Comparison of ENCODE assay signal across 18 cellular contexts in the genomic region with DNA sequence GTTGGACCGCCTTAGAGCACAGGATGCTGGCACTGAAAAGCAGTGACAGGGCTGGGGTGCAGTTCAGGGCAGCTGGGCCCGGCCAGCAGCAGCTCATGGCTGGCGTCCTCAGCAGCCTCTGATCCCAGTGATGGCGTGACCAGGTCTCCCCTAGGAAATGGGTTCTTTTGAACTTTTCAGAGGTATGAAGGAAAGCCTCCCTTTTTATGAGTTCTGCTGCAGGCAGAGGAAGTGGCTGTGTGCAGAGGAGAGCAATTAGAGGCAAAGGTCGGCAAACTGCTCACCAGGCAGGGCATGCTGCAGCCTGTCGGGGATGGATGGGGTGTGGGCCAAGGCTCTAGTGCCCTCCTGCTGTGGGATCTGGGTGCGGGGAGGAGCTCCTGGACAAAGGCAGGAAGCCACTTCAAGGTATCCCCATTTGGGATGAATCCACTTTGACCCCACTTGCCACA. TPM values are rescaled to one million over a fixed set of nuclear protein-coding genes. Genes with fewer than 3 reads are reported as not detected.
A peak's percentile ranks its signal among the peaks of the same experiment; 100 is the strongest.
DNase-seq lines count a peak whose midpoint lies in the region; ATAC-seq and TF ChIP-seq lines count a peak whose summit lies in the region.
"Had no signal": no experiment of that assay in that cellular context is flagged by ENCODE, and none has a peak within 500 bp of the region (broad histone marks: within the 10 kb centered on the region; RNA-seq: fewer than 3 reads in every experiment).

No MANE protein-coding gene starts in this region.

- TF ChIP-seq POLR2A in sigmoid colon (IDR thresholded peaks at IDR 0.05) = no peak

- H3K4me1 ChIP-seq in mucosa of descending colon (ENCODE audit: low read depth) = peaks cover 24% of the 10 kb centered on the region
- peaks cover 0 to 51% (median 23%) of the 10 kb centered on the region in 4 donors for H3K4me1 ChIP-seq in sigmoid colon

- no peaks in the 10 kb centered on the region for H3K9me3 Mint-ChIP-seq in activated CD4-positive, alpha-beta memory T cell treated with anti-CD3 and anti-CD28 coated beads, Interleukin-2, amount 10 ng/mL, durations not matched to agents 7 days and 5 days
- H3K9me3 Mint-ChIP-seq: brain; stimulated activated naive CD8-positive, alpha-beta T cell treated with anti-CD3 and anti-CD28 coated beads, Interleukin-15, Interleukin-2, amounts not matched to agents 100 ng/mL and 50 ng/mL, for 24 hours; WTC11 had no signal

- peak; percentile 84 for ATAC-seq in mucosa of descending colon
- ATAC-seq: WTC11 had no signal

- no peaks in the 10 kb centered on the region for H3K27me3 ChIP-seq in sigmoid colon

- H3K4me1 Mint-ChIP-seq in activated CD4-positive, alpha-beta memory T cell treated with anti-CD3 and anti-CD28 coated beads, Interleukin-2, amount 10 ng/mL, durations not matched to agents 7 days and 5 days = peaks cover 5% of the 10 kb centered on the region

- H3K9me3 ChIP-seq in mucosa of descending colon (no peaks in the 10 kb centered on the region), sigmoid colon (no peaks in the 10 kb centered on the region)

- DNase-seq in DMS153 treated with DMSO at 0.1 percent for 48 hours (lab: John Stamatoyannopoulos, UW; ENCODE audit: unreplicated experiment) (peak; percentile 77), NCI-H1105 treated with DMSO at 0.1 percent for 48 hours (lab: John Stamatoyannopoulos, UW) (peak; percentile 47), mucosa of descending colon (peak; percentile 83 to 86 (median 84)), NCI-H187 treated with DMSO at 0.1 percent for 48 hours (lab: John Stamatoyannopoulos, UW) (no peak), sigmoid colon (no peak)
- no peak for DNase-seq in activated CD4-positive, alpha-beta memory T cell treated with anti-CD3 and anti-CD28 coated beads, Interleukin-2, amount 10 ng/mL, durations not matched to agents 7 days and 5 days
- DNase-seq in activated CD4-positive, alpha-beta T cell treated with anti-CD3 and anti-CD28 coated beads for 48 hours = no peak
- DNase-seq: activated naive CD4-positive, alpha-beta T cell treated with Interleukin-2 at 50 U/mL for 16 hours; AML-193; effector memory CD4-positive, alpha-beta T cell; GOT3; NCI-H2081; OCI-M1 had no signal

- no peak for TF ChIP-seq CTCF in mucosa of descending colon (IDR thresholded peaks at IDR 0.05)
- TF ChIP-seq CTCF in sigmoid colon (IDR thresholded peaks at IDR 0.05) = no peak

- POLR2A ChIA-PET in activated CD4-positive, alpha-beta memory T cell treated with anti-CD3 and anti-CD28 coated beads, Interleukin-2, amount 10 ng/mL, durations not matched to agents 7 days and 5 days (lab: Charles Lee) = no interaction called here

- CTCF ChIA-PET in activated CD4-positive, alpha-beta memory T cell treated with anti-CD3 and anti-CD28 coated beads, Interleukin-2, amount 10 ng/mL, durations not matched to agents 7 days and 5 days (lab: Charles Lee) = interaction anchor here (0.6 to 7.2 kb wide), 5 partner anchors 11 to 561 kb away, joined by 3 to 75 read pairs (median 4); a partner anchor contains a TSS

- WGBS in sigmoid colon, 2 donors = 24 to 67% methylated on average over 7 of the region's 7 CpGs

- peaks cover 16% of the 10 kb centered on the region for H3K27me3 Mint-ChIP-seq in activated CD4-positive, alpha-beta memory T cell treated with anti-CD3 and anti-CD28 coated beads, Interleukin-2, amount 10 ng/mL, durations not matched to agents 7 days and 5 days

- no peaks in the 10 kb centered on the region for H3K36me3 ChIP-seq in mucosa of descending colon (ENCODE audit: low read depth)
- no peaks in the 10 kb centered on the region for H3K36me3 ChIP-seq in sigmoid colon

- intact Hi-C loops in mucosa of descending colon (cut with DNase I, micrococcal nuclease) (loop anchor here (2.0 to 5.0 kb wide), 2 partner anchors 488 to 491 kb away; a partner anchor contains a TSS), sigmoid colon (cut with DNase I) (loop anchor here (5.0 to 10.0 kb wide), 5 partner anchors 68 to 423 kb away; no protein-coding TSS in a partner anchor)

- no peak overlapping the region for H3K4me3 Mint-ChIP-seq in activated CD4-positive, alpha-beta memory T cell treated with anti-CD3 and anti-CD28 coated beads, Interleukin-2, amount 10 ng/mL, durations not matched to agents 7 days and 5 days
- H3K4me3 Mint-ChIP-seq: brain; stimulated activated naive CD8-positive, alpha-beta T cell treated with anti-CD3 and anti-CD28 coated beads, Interleukin-15, Interleukin-2, amounts not matched to agents 100 ng/mL and 50 ng/mL, for 24 hours; WTC11 had no signal

- H3K27ac Mint-ChIP-seq in activated CD4-positive, alpha-beta memory T cell treated with anti-CD3 and anti-CD28 coated beads, Interleukin-2, amount 10 ng/mL, durations not matched to agents 7 days and 5 days = no peak overlapping the region
- H3K27ac Mint-ChIP-seq: stimulated activated naive CD8-positive, alpha-beta T cell treated with anti-CD3 and anti-CD28 coated beads, Interleukin-15, Interleukin-2, amounts not matched to agents 100 ng/mL and 50 ng/mL, for 24 hours had no signal

- TF ChIP-seq EP300 in sigmoid colon (IDR thresholded peaks at IDR 0.05) = no peak

- H3K36me3 Mint-ChIP-seq in activated CD4-positive, alpha-beta memory T cell treated with anti-CD3 and anti-CD28 coated beads, Interleukin-2, amount 10 ng/mL, durations not matched to agents 7 days and 5 days (ENCODE audit: low read depth) = no peaks in the 10 kb centered on the region
- H3K36me3 Mint-ChIP-seq: brain, WTC11 had no signal

- H3K4me3 ChIP-seq in mucosa of descending colon (no peak overlapping the region), sigmoid colon (no peak overlapping the region)

- H3K27ac ChIP-seq in angular gyrus (ENCODE audit: low read depth, low read length) (peak overlapping the region; percentile 46), sigmoid colon (no peak overlapping the region)
- H3K27ac ChIP-seq: KMS-11 had no signal

RNA-seq across cellular contexts. Expression of a gene that starts 45.6 kb away (rescaled TPM):
- total RNA-seq in mucosa of descending colon (10 to 100 TPM; 84.3 to 94.6 (median 88.0) TPM), sigmoid colon (10 to 100 TPM; 41.8 to 54.2 (median 50.6) TPM)
- 10 to 100 TPM; 30.9 to 38.0 TPM for total RNA-seq in activated CD4-positive, alpha-beta memory T cell treated with anti-CD3 and anti-CD28 coated beads, Interleukin-2, amount 10 ng/mL, durations not matched to agents 7 days and 5 days
- 10 to 100 TPM; 35.8 to 83.7 (median 54.7) TPM for polyA plus RNA-seq in sigmoid colon

Comparison
In these comparisons a context has a peak if more than half of its experiments do, and no peak if none do; other contexts are left out.
1. DNase-seq: peak in DMS153 treated with DMSO at 0.1 percent for 48 hours (single experiment), NCI-H1105 treated with DMSO at 0.1 percent for 48 hours (single experiment) and mucosa of descending colon (3 of 3); none in activated CD4-positive, alpha-beta memory T cell treated with anti-CD3 and anti-CD28 coated beads, Interleukin-2, amount 10 ng/mL, durations not matched to agents 7 days and 5 days (single experiment), NCI-H187 treated with DMSO at 0.1 percent for 48 hours (single experiment), sigmoid colon (single experiment) and activated CD4-positive, alpha-beta T cell treated with anti-CD3 and anti-CD28 coated beads for 48 hours (single experiment).